1 cellular context compared by ENCODE assay signal in the genomic region with DNA sequence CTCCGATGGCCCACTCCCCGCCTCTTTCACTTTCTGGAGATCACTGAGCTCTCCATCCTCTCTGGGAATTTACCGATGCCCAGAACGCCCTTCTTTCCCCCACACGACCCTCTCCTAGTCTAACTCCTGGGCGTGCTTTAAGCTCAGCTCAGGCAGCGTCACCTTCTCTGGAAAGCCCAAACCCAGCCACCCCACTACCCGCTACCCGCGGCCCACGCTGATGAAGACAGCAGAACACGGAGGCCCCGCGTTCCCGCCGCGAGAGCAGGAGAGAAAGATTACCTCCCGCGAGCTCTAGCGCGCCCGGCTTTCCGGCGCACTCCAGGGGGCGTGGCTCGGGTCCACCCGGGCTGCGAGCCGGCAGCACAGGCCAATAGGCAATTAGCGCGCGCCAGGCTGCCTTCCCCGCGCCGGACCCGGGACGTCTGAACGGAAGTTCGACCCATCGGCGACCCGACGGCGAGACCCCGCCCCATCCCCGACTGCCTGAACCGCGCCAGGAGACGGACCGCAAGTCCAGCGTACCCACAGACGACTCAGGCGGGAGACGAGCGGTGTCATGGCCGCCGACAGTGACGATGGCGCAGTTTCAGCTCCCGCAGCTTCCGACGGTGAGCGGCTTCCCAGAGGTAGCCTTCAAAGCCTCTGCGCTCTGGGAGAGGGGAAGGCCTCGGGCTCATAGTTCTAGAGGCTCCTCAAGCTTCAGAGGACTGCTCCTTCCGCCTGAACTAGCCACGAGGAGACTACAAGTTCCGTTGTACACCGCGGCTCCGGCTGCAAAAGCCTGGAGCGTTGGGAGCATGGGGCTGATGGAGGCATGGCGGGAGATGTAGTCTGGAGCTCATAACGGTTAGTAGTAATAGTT.
A peak's percentile ranks its signal among the peaks of the same experiment; 100 is the strongest.
TF ChIP-seq lines count a peak whose summit lies in the region.

A gene (minus strand): TSS at position 747 of the 865 bp plus-strand sequence. CDS start 5,935 bp downstream, outside the sequence.
A gene (plus strand): TSS at position 477 of the 865 bp plus-strand sequence. CDS start 83 bp downstream, at position 560.

TF ChIP-seq in WTC11, 78 proteins besides CTCF, POLR2A, EP300 and RAD21 (continued from another document and continues in another):
- TF ChIP-seq, protein P1, sequence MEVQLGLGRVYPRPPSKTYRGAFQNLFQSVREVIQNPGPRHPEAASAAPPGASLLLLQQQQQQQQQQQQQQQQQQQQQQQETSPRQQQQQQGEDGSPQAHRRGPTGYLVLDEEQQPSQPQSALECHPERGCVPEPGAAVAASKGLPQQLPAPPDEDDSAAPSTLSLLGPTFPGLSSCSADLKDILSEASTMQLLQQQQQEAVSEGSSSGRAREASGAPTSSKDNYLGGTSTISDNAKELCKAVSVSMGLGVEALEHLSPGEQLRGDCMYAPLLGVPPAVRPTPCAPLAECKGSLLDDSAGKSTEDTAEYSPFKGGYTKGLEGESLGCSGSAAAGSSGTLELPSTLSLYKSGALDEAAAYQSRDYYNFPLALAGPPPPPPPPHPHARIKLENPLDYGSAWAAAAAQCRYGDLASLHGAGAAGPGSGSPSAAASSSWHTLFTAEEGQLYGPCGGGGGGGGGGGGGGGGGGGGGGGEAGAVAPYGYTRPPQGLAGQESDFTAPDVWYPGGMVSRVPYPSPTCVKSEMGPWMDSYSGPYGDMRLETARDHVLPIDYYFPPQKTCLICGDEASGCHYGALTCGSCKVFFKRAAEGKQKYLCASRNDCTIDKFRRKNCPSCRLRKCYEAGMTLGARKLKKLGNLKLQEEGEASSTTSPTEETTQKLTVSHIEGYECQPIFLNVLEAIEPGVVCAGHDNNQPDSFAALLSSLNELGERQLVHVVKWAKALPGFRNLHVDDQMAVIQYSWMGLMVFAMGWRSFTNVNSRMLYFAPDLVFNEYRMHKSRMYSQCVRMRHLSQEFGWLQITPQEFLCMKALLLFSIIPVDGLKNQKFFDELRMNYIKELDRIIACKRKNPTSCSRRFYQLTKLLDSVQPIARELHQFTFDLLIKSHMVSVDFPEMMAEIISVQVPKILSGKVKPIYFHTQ (CRISPR knock-in tag; IDR thresholded peaks at IDR 0.05) = no peak
- TF ChIP-seq GABPB1 (CRISPR knock-in tag; IDR thresholded peaks at IDR 0.05) (peak; percentile 73; the same call in 1 of the 2 replicates), KAT7 (CRISPR knock-in tag; IDR thresholded peaks at IDR 0.05; ENCODE audit: borderline replicate concordance) (peak; percentile 72; the same call in 1 of the 2 replicates), NFYB (CRISPR knock-in tag; conservative IDR thresholded peaks at IDR 0.05; ENCODE audit: low read depth) (peak; percentile 57), FOXK1 (CRISPR knock-in tag; IDR thresholded peaks at IDR 0.05) (peak; percentile 67), ZNF317 (CRISPR knock-in tag; IDR thresholded peaks at IDR 0.05; ENCODE audit: borderline replicate concordance, low read depth) (no peak), TP53 (CRISPR knock-in tag; IDR thresholded peaks at IDR 0.05) (no peak), TCF7 (CRISPR knock-in tag; IDR thresholded peaks at IDR 0.05; ENCODE audit: low read depth) (no peak), ZNF263 (CRISPR knock-in tag; IDR thresholded peaks at IDR 0.05; ENCODE audit: low read depth) (no peak), ESRRA (CRISPR knock-in tag; IDR thresholded peaks at IDR 0.05; ENCODE audit: borderline replicate concordance) (no peak), SMAD4 (CRISPR knock-in tag; IDR thresholded peaks at IDR 0.05) (no peak), NR1H2 (CRISPR knock-in tag; IDR thresholded peaks at IDR 0.05) (no peak), GRHL2 (CRISPR knock-in tag; IDR thresholded peaks at IDR 0.05; ENCODE audit: insufficient replicate concordance, severe bottlenecking) (no peak), CREM (CRISPR knock-in tag; IDR thresholded peaks at IDR 0.05) (0 out of 2 replicates have a peak, but pooled peaks have one; percentile 55), FOXP1 (CRISPR knock-in tag; IDR thresholded peaks at IDR 0.05; ENCODE audit: borderline replicate concordance) (peak; percentile 87), HMGA2 (CRISPR knock-in tag; IDR thresholded peaks at IDR 0.05) (no peak), JAZF1 (CRISPR knock-in tag; IDR thresholded peaks at IDR 0.05) (no peak), ZNF396 (CRISPR knock-in tag; IDR thresholded peaks at IDR 0.05; ENCODE audit: borderline replicate concordance) (no peak), ZNF219 (CRISPR knock-in tag; IDR thresholded peaks at IDR 0.05; ENCODE audit: borderline replicate concordance) (no peak), ZBTB21 (CRISPR knock-in tag; IDR thresholded peaks at IDR 0.05; ENCODE audit: borderline replicate concordance) (no peak), SMAD3 (CRISPR knock-in tag; IDR thresholded peaks at IDR 0.05; ENCODE audit: borderline replicate concordance) (no peak), JUN (CRISPR knock-in tag; IDR thresholded peaks at IDR 0.05) (no peak), EMX1 (CRISPR knock-in tag; IDR thresholded peaks at IDR 0.05) (no peak), ZNF121 (CRISPR knock-in tag; IDR thresholded peaks at IDR 0.05) (no peak), ZNF138 (CRISPR knock-in tag; conservative IDR thresholded peaks at IDR 0.05) (no peak), MXD4 (CRISPR knock-in tag; IDR thresholded peaks at IDR 0.05; ENCODE audit: borderline replicate concordance) (no peak), RORB (CRISPR knock-in tag; IDR thresholded peaks at IDR 0.05) (no peak), IRF2 (CRISPR knock-in tag; IDR thresholded peaks at IDR 0.05; ENCODE audit: borderline replicate concordance, low read depth) (no peak), ZNF232 (CRISPR knock-in tag; IDR thresholded peaks at IDR 0.05) (0 out of 2 replicates have a peak, but pooled peaks have one; percentile 64), ELF4 (CRISPR knock-in tag; IDR thresholded peaks at IDR 0.05; ENCODE audit: low read depth) (no peak), NR3C1 (CRISPR knock-in tag; conservative IDR thresholded peaks at IDR 0.05; ENCODE audit: low read depth) (no peak)
- TF ChIP-seq, protein P2, sequence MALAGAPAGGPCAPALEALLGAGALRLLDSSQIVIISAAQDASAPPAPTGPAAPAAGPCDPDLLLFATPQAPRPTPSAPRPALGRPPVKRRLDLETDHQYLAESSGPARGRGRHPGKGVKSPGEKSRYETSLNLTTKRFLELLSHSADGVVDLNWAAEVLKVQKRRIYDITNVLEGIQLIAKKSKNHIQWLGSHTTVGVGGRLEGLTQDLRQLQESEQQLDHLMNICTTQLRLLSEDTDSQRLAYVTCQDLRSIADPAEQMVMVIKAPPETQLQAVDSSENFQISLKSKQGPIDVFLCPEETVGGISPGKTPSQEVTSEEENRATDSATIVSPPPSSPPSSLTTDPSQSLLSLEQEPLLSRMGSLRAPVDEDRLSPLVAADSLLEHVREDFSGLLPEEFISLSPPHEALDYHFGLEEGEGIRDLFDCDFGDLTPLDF (CRISPR knock-in tag; IDR thresholded peaks at IDR 0.05) = 0 out of 2 replicates have a peak, but pooled peaks have one; percentile 72
- TF ChIP-seq, protein P3, sequence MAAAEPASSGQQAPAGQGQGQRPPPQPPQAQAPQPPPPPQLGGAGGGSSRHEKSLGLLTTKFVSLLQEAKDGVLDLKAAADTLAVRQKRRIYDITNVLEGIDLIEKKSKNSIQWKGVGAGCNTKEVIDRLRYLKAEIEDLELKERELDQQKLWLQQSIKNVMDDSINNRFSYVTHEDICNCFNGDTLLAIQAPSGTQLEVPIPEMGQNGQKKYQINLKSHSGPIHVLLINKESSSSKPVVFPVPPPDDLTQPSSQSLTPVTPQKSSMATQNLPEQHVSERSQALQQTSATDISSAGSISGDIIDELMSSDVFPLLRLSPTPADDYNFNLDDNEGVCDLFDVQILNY (CRISPR knock-in tag; IDR thresholded peaks at IDR 0.05) = peak; percentile 79; the same call in 1 of the 2 replicates
- TF ChIP-seq, protein P4, sequence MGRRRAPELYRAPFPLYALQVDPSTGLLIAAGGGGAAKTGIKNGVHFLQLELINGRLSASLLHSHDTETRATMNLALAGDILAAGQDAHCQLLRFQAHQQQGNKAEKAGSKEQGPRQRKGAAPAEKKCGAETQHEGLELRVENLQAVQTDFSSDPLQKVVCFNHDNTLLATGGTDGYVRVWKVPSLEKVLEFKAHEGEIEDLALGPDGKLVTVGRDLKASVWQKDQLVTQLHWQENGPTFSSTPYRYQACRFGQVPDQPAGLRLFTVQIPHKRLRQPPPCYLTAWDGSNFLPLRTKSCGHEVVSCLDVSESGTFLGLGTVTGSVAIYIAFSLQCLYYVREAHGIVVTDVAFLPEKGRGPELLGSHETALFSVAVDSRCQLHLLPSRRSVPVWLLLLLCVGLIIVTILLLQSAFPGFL (CRISPR knock-in tag; IDR thresholded peaks at IDR 0.05; ENCODE audit: borderline replicate concordance) = no peak
- TF ChIP-seq, protein P5, sequence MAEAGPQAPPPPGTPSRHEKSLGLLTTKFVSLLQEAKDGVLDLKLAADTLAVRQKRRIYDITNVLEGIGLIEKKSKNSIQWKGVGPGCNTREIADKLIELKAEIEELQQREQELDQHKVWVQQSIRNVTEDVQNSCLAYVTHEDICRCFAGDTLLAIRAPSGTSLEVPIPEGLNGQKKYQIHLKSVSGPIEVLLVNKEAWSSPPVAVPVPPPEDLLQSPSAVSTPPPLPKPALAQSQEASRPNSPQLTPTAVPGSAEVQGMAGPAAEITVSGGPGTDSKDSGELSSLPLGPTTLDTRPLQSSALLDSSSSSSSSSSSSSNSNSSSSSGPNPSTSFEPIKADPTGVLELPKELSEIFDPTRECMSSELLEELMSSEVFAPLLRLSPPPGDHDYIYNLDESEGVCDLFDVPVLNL (CRISPR knock-in tag; IDR thresholded peaks at IDR 0.05; ENCODE audit: borderline replicate concordance, low read depth) = peak; percentile 84
- TF ChIP-seq, protein P6, sequence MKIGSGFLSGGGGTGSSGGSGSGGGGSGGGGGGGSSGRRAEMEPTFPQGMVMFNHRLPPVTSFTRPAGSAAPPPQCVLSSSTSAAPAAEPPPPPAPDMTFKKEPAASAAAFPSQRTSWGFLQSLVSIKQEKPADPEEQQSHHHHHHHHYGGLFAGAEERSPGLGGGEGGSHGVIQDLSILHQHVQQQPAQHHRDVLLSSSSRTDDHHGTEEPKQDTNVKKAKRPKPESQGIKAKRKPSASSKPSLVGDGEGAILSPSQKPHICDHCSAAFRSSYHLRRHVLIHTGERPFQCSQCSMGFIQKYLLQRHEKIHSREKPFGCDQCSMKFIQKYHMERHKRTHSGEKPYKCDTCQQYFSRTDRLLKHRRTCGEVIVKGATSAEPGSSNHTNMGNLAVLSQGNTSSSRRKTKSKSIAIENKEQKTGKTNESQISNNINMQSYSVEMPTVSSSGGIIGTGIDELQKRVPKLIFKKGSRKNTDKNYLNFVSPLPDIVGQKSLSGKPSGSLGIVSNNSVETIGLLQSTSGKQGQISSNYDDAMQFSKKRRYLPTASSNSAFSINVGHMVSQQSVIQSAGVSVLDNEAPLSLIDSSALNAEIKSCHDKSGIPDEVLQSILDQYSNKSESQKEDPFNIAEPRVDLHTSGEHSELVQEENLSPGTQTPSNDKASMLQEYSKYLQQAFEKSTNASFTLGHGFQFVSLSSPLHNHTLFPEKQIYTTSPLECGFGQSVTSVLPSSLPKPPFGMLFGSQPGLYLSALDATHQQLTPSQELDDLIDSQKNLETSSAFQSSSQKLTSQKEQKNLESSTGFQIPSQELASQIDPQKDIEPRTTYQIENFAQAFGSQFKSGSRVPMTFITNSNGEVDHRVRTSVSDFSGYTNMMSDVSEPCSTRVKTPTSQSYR (CRISPR knock-in tag; IDR thresholded peaks at IDR 0.05) = no peak; the same call in 1 of the 2 replicates
- TF ChIP-seq, protein P7, sequence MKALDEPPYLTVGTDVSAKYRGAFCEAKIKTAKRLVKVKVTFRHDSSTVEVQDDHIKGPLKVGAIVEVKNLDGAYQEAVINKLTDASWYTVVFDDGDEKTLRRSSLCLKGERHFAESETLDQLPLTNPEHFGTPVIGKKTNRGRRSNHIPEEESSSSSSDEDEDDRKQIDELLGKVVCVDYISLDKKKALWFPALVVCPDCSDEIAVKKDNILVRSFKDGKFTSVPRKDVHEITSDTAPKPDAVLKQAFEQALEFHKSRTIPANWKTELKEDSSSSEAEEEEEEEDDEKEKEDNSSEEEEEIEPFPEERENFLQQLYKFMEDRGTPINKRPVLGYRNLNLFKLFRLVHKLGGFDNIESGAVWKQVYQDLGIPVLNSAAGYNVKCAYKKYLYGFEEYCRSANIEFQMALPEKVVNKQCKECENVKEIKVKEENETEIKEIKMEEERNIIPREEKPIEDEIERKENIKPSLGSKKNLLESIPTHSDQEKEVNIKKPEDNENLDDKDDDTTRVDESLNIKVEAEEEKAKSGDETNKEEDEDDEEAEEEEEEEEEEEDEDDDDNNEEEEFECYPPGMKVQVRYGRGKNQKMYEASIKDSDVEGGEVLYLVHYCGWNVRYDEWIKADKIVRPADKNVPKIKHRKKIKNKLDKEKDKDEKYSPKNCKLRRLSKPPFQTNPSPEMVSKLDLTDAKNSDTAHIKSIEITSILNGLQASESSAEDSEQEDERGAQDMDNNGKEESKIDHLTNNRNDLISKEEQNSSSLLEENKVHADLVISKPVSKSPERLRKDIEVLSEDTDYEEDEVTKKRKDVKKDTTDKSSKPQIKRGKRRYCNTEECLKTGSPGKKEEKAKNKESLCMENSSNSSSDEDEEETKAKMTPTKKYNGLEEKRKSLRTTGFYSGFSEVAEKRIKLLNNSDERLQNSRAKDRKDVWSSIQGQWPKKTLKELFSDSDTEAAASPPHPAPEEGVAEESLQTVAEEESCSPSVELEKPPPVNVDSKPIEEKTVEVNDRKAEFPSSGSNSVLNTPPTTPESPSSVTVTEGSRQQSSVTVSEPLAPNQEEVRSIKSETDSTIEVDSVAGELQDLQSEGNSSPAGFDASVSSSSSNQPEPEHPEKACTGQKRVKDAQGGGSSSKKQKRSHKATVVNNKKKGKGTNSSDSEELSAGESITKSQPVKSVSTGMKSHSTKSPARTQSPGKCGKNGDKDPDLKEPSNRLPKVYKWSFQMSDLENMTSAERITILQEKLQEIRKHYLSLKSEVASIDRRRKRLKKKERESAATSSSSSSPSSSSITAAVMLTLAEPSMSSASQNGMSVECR (CRISPR knock-in tag; IDR thresholded peaks at IDR 0.05; ENCODE audit: borderline replicate concordance) = peak; percentile 66; the same call in 1 of the 2 replicates
- TF ChIP-seq, protein P8, sequence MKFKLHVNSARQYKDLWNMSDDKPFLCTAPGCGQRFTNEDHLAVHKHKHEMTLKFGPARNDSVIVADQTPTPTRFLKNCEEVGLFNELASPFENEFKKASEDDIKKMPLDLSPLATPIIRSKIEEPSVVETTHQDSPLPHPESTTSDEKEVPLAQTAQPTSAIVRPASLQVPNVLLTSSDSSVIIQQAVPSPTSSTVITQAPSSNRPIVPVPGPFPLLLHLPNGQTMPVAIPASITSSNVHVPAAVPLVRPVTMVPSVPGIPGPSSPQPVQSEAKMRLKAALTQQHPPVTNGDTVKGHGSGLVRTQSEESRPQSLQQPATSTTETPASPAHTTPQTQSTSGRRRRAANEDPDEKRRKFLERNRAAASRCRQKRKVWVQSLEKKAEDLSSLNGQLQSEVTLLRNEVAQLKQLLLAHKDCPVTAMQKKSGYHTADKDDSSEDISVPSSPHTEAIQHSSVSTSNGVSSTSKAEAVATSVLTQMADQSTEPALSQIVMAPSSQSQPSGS (CRISPR knock-in tag; IDR thresholded peaks at IDR 0.05; ENCODE audit: borderline replicate concordance, low read depth) = no peak
- TF ChIP-seq, protein P9, sequence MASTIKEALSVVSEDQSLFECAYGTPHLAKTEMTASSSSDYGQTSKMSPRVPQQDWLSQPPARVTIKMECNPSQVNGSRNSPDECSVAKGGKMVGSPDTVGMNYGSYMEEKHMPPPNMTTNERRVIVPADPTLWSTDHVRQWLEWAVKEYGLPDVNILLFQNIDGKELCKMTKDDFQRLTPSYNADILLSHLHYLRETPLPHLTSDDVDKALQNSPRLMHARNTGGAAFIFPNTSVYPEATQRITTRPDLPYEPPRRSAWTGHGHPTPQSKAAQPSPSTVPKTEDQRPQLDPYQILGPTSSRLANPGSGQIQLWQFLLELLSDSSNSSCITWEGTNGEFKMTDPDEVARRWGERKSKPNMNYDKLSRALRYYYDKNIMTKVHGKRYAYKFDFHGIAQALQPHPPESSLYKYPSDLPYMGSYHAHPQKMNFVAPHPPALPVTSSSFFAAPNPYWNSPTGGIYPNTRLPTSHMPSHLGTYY (CRISPR knock-in tag; IDR thresholded peaks at IDR 0.05) = no peak
